29 cellular contexts compared by ENCODE assay signal in the genomic region with DNA sequence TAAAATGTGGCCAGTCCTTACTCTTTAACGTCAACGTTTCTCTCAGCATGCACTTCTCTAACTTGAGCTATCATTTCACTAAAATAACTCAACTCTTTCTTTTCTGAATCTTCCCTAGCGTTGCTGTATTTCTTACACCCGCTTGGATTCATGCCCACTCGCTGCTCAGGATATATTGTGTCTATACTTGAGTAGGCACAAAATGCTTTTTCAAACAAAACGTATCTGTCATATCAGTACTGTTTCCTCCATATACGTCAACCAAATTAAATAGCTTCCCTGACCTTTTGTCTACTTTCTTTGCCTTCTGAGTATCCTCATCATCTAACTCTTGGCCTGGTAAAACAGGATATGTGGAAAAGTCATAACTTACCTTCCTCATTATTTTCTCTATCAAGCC.
"Had no signal": no experiment of that assay in that cellular context is flagged by ENCODE, and none has a peak within 500 bp of the region (broad histone marks: within the 10 kb centered on the region; RNA-seq: fewer than 3 reads in every experiment).

No MANE protein-coding gene starts in this region.

- H3K9me3 ChIP-seq: adrenal gland, body of pancreas, colonic mucosa, esophagus squamous epithelium, gastroesophageal sphincter had no signal

- H3K27ac ChIP-seq: adrenal gland, body of pancreas, colonic mucosa, dorsolateral prefrontal cortex, epithelial cell of prostate, esophagus squamous epithelium, gastroesophageal sphincter, WERI-Rb-1 had no signal

- H3K36me3 ChIP-seq: adrenal gland, colonic mucosa, esophagus squamous epithelium, gastroesophageal sphincter, WERI-Rb-1 had no signal

- ATAC-seq: activated CD4-positive, CD25-positive, alpha-beta regulatory T cell treated with anti-CD3 and anti-CD28 coated beads, Interleukin-2, amount 50 U/mL, for 24 hours; activated CD8-positive, alpha-beta memory T cell treated with anti-CD3 and anti-CD28 coated beads, Interleukin-2, amount 10 ng/mL, durations not matched to agents 7 days and 5 days; activated CD8-positive, alpha-beta T cell treated with anti-CD3 and anti-CD28 coated beads, Interleukin-2, amount 10 ng/mL, durations not matched to agents 7 days and 5 days; activated naive CD8-positive, alpha-beta T cell treated with anti-CD3 and anti-CD28 coated beads, Interleukin-2, amount 50 U/mL, for 24 hours; body of pancreas; effector memory CD8-positive, alpha-beta T cell; gastroesophageal sphincter; T-helper 17 cell had no signal

- DNase-seq: activated B cell treated with CpG ODN at 0.5 μM for 24 hours; activated CD4-positive, alpha-beta memory T cell treated with anti-CD3 and anti-CD28 coated beads for 36 hours; activated CD4-positive, alpha-beta T cell treated with anti-CD3 and anti-CD28 coated beads, Interleukin-2, amount 10 ng/mL, durations not matched to agents 24 days and 14 days; activated CD8-positive, alpha-beta memory T cell treated with anti-CD3 and anti-CD28 coated beads, Interleukin-2, amount 10 ng/mL, durations not matched to agents 7 days and 5 days; activated CD8-positive, alpha-beta memory T cell treated with anti-CD3 and anti-CD28 coated beads, Interleukin-2, amount 50 U/mL, for 4 hours; activated CD8-positive, alpha-beta T cell treated with anti-CD3 and anti-CD28 coated beads, Interleukin-2, amount 10 ng/mL, durations not matched to agents 7 days and 5 days; activated effector memory CD4-positive, alpha-beta T cell treated with anti-CD3 and anti-CD28 coated beads, Interleukin-2, amount 50 U/mL, for 16 hours; activated naive CD4-positive, alpha-beta T cell treated with anti-CD3 and anti-CD28 coated beads for 36 hours; activated naive CD8-positive, alpha-beta T cell treated with anti-CD3 and anti-CD28 coated beads for 36 hours; activated naive CD8-positive, alpha-beta T cell treated with anti-CD3 and anti-CD28 coated beads, Interleukin-2, amount 50 U/mL, for 24 hours; activated T-cell treated with anti-CD3 and anti-CD28 coated beads, Interleukin-2, amount 50 U/mL, for 1 hour; activated T-cell treated with anti-CD3 and anti-CD28 coated beads, Interleukin-2, amount 50 U/mL, for 48 hours; adrenal gland; amygdala; aorta; body of pancreas; caudate nucleus; colonic mucosa; dorsolateral prefrontal cortex; effector memory CD8-positive, alpha-beta T cell; esophagus squamous epithelium; foreskin melanocyte; T-helper 1 cell; T-helper 17 cell; T1000; WERI-Rb-1 had no signal

- H3K4me1 ChIP-seq: colonic mucosa had no signal

- H3K27me3 ChIP-seq: adrenal gland, body of pancreas, colonic mucosa, dorsolateral prefrontal cortex, esophagus squamous epithelium, gastroesophageal sphincter had no signal

- H3K4me3 ChIP-seq: adrenal gland, body of pancreas, colonic mucosa, dorsolateral prefrontal cortex, esophagus squamous epithelium, gastroesophageal sphincter had no signal
